Comparison of ENCODE assay signal across 1 cellular context in genomic region chr3:179148446-179149238, GRCh38.
TF ChIP-seq lines count a peak whose summit lies in the region.

No MANE protein-coding gene starts in this region.

TF ChIP-seq in HepG2, 621 proteins besides CTCF, POLR2A, EP300 and RAD21 (continued from another document):
- TF ChIP-seq, protein P1, sequence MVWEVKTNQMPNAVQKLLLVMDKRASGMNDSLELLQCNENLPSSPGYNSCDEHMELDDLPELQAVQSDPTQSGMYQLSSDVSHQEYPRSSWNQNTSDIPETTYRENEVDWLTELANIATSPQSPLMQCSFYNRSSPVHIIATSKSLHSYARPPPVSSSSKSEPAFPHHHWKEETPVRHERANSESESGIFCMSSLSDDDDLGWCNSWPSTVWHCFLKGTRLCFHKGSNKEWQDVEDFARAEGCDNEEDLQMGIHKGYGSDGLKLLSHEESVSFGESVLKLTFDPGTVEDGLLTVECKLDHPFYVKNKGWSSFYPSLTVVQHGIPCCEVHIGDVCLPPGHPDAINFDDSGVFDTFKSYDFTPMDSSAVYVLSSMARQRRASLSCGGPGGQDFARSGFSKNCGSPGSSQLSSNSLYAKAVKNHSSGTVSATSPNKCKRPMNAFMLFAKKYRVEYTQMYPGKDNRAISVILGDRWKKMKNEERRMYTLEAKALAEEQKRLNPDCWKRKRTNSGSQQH (CRISPR knock-in tag; IDR thresholded peaks at IDR 0.05; ENCODE audit: low read depth) = no peak
- 0 out of 2 replicates have a peak, but pooled peaks have one; percentile 41 for TF ChIP-seq ZNF234 (CRISPR knock-in tag; conservative IDR thresholded peaks at IDR 0.05)
- TF ChIP-seq FIP1L1 (IDR thresholded peaks at IDR 0.05; ENCODE audit: borderline replicate concordance, insufficient read depth, low read depth, low read length) = no peak
- 0 out of 2 replicates have a peak, but pooled peaks have one; percentile 33 for TF ChIP-seq PRMT3 (CRISPR knock-in tag; IDR thresholded peaks at IDR 0.05; ENCODE audit: borderline replicate concordance, low read depth)
- TF ChIP-seq JUNB (CRISPR knock-in tag; IDR thresholded peaks at IDR 0.05; ENCODE audit: borderline replicate concordance) = no peak
- no peak for TF ChIP-seq GLI4 (CRISPR knock-in tag; IDR thresholded peaks at IDR 0.05; ENCODE audit: borderline replicate concordance)
- TF ChIP-seq, protein P2, sequence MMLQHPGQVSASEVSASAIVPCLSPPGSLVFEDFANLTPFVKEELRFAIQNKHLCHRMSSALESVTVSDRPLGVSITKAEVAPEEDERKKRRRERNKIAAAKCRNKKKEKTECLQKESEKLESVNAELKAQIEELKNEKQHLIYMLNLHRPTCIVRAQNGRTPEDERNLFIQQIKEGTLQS (CRISPR knock-in tag; IDR thresholded peaks at IDR 0.05) = no peak
- TF ChIP-seq, protein P3, sequence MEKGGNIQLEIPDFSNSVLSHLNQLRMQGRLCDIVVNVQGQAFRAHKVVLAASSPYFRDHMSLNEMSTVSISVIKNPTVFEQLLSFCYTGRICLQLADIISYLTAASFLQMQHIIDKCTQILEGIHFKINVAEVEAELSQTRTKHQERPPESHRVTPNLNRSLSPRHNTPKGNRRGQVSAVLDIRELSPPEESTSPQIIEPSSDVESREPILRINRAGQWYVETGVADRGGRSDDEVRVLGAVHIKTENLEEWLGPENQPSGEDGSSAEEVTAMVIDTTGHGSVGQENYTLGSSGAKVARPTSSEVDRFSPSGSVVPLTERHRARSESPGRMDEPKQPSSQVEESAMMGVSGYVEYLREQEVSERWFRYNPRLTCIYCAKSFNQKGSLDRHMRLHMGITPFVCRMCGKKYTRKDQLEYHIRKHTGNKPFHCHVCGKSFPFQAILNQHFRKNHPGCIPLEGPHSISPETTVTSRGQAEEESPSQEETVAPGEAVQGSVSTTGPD (CRISPR knock-in tag; IDR thresholded peaks at IDR 0.05) = no peak
- TF ChIP-seq ZFP62 (CRISPR knock-in tag; IDR thresholded peaks at IDR 0.05) = no peak
- no peak for TF ChIP-seq AGO1 (IDR thresholded peaks at IDR 0.05; ENCODE audit: low read depth, low read length, poor library complexity, severe bottlenecking)
TF ChIP-seq in HepG2: peak in this region for 71.
